ENCODE assay signal across 1 cellular context in the genomic region with DNA sequence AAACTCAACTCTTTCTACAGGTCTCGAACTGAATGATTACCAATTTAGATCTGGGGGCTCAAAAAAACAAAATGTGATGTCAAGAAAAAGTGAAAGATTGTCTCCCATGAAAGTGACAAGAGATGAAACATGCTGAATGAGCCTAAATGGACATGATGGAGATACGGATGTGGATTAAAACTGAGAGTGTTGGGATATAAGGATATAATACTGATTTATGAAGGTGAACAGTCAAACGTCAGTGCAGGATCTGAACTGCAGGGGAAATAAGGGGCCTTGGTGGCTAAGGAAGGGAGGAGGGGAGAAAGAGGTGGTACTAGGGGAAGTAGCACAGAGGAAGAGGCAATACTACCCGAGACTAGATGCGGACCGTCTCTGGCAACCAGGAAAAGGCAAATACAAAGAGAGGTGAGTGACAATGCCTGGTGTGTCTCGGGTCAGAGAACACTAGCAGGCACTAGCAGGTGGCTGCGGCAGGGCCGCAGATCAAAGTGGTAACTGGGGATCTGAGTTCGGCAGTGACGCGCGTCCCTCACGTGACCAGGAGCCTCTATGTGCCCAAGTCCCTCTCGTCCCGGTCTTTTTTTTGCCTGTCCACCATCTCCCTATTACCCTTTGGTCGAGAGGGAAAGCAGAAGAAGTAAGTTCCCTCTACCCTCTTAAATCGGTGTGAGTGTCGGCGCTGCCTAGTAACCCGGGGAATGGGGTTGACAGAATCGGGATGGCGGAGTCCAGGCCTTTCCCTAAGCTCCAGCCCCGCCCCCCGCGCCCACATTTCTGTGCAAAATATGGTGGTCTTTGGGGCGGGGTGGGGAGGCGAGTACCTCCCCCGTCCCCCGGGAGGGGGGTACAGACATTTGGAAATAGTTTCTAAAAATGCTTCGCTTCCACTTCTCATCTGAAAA.
TF ChIP-seq lines count a peak whose summit lies in the region.

A gene with protein sequence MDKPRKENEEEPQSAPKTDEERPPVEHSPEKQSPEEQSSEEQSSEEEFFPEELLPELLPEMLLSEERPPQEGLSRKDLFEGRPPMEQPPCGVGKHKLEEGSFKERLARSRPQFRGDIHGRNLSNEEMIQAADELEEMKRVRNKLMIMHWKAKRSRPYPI (plus strand): TSS at position 590 of the 905 bp plus-strand sequence. CDS start 942 bp downstream, outside the sequence.

TF ChIP-seq in GM12878, 131 proteins besides CTCF, POLR2A, EP300 and RAD21 (continued from another document):
- TF ChIP-seq, protein P1, sequence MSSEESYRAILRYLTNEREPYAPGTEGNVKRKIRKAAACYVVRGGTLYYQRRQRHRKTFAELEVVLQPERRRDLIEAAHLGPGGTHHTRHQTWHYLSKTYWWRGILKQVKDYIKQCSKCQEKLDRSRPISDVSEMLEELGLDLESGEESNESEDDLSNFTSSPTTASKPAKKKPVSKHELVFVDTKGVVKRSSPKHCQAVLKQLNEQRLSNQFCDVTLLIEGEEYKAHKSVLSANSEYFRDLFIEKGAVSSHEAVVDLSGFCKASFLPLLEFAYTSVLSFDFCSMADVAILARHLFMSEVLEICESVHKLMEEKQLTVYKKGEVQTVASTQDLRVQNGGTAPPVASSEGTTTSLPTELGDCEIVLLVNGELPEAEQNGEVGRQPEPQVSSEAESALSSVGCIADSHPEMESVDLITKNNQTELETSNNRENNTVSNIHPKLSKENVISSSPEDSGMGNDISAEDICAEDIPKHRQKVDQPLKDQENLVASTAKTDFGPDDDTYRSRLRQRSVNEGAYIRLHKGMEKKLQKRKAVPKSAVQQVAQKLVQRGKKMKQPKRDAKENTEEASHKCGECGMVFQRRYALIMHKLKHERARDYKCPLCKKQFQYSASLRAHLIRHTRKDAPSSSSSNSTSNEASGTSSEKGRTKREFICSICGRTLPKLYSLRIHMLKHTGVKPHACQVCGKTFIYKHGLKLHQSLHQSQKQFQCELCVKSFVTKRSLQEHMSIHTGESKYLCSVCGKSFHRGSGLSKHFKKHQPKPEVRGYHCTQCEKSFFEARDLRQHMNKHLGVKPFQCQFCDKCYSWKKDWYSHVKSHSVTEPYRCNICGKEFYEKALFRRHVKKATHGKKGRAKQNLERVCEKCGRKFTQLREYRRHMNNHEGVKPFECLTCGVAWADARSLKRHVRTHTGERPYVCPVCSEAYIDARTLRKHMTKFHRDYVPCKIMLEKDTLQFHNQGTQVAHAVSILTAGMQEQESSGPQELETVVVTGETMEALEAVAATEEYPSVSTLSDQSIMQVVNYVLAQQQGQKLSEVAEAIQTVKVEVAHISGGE (CRISPR knock-in tag; IDR thresholded peaks at IDR 0.05): no peak
- TF ChIP-seq, protein P2, sequence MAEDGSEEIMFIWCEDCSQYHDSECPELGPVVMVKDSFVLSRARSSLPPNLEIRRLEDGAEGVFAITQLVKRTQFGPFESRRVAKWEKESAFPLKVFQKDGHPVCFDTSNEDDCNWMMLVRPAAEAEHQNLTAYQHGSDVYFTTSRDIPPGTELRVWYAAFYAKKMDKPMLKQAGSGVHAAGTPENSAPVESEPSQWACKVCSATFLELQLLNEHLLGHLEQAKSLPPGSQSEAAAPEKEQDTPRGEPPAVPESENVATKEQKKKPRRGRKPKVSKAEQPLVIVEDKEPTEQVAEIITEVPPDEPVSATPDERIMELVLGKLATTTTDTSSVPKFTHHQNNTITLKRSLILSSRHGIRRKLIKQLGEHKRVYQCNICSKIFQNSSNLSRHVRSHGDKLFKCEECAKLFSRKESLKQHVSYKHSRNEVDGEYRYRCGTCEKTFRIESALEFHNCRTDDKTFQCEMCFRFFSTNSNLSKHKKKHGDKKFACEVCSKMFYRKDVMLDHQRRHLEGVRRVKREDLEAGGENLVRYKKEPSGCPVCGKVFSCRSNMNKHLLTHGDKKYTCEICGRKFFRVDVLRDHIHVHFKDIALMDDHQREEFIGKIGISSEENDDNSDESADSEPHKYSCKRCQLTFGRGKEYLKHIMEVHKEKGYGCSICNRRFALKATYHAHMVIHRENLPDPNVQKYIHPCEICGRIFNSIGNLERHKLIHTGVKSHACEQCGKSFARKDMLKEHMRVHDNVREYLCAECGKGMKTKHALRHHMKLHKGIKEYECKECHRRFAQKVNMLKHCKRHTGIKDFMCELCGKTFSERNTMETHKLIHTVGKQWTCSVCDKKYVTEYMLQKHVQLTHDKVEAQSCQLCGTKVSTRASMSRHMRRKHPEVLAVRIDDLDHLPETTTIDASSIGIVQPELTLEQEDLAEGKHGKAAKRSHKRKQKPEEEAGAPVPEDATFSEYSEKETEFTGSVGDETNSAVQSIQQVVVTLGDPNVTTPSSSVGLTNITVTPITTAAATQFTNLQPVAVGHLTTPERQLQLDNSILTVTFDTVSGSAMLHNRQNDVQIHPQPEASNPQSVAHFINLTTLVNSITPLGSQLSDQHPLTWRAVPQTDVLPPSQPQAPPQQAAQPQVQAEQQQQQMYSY (CRISPR knock-in tag; IDR thresholded peaks at IDR 0.05): no peak
- no peak for TF ChIP-seq CHD1 (IDR thresholded peaks at IDR 0.05; ENCODE audit: low read depth, low read length)
- no peak for TF ChIP-seq EGR1 (IDR thresholded peaks at IDR 0.05; ENCODE audit: borderline replicate concordance in 1 of 2, low read depth in 2 of 2, low read length in 2 of 2)
- 0 out of 2 replicates have a peak, but pooled peaks have one; percentile 24 for TF ChIP-seq ATF7 (IDR thresholded peaks at IDR 0.05; ENCODE audit: low read depth)
- TF ChIP-seq ASH2L (IDR thresholded peaks at IDR 0.05; ENCODE audit: borderline replicate concordance, low read depth): no peak
- TF ChIP-seq, protein P3, sequence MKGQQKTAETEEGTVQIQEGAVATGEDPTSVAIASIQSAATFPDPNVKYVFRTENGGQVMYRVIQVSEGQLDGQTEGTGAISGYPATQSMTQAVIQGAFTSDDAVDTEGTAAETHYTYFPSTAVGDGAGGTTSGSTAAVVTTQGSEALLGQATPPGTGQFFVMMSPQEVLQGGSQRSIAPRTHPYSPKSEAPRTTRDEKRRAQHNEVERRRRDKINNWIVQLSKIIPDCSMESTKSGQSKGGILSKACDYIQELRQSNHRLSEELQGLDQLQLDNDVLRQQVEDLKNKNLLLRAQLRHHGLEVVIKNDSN (IDR thresholded peaks at IDR 0.05; ENCODE audit: borderline replicate concordance, extremely low read length, insufficient read depth, low read depth, low read length): peak; percentile 92
- TF ChIP-seq HCFC1 (IDR thresholded peaks at IDR 0.05; ENCODE audit: low read length): no peak
- TF ChIP-seq RELA (IDR thresholded peaks at IDR 0.05; ENCODE audit: borderline replicate concordance, partially characterized antibody): no peak
- no peak for TF ChIP-seq TCF12 (IDR thresholded peaks at IDR 0.05; ENCODE audit: low read depth, low read length)
- peak; percentile 7 to 20; a peak in 1 of 4 replicates for TF ChIP-seq IKZF2 (IDR thresholded peaks at IDR 0.05)
- TF ChIP-seq WRNIP1 (IDR thresholded peaks at IDR 0.05; ENCODE audit: borderline replicate concordance, low read depth, low read length): no peak
- 0 out of 2 replicates have a peak, but pooled peaks have one; percentile 13 for TF ChIP-seq RUNX3 (IDR thresholded peaks at IDR 0.05; ENCODE audit: low read length)
- TF ChIP-seq, protein P4, sequence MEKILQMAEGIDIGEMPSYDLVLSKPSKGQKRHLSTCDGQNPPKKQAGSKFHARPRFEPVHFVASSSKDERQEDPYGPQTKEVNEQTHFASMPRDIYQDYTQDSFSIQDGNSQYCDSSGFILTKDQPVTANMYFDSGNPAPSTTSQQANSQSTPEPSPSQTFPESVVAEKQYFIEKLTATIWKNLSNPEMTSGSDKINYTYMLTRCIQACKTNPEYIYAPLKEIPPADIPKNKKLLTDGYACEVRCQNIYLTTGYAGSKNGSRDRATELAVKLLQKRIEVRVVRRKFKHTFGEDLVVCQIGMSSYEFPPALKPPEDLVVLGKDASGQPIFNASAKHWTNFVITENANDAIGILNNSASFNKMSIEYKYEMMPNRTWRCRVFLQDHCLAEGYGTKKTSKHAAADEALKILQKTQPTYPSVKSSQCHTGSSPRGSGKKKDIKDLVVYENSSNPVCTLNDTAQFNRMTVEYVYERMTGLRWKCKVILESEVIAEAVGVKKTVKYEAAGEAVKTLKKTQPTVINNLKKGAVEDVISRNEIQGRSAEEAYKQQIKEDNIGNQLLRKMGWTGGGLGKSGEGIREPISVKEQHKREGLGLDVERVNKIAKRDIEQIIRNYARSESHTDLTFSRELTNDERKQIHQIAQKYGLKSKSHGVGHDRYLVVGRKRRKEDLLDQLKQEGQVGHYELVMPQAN (conservative IDR thresholded peaks at IDR 0.05): no peak; the same call in 1 of the 2 replicates
- no peak for TF ChIP-seq ZBED1 (IDR thresholded peaks at IDR 0.05; ENCODE audit: borderline replicate concordance)
- no peak for TF ChIP-seq RBBP5 (conservative IDR thresholded peaks at IDR 0.05)
- TF ChIP-seq SIN3A (IDR thresholded peaks at IDR 0.05; ENCODE audit: low read depth, low read length): no peak
- no peak for TF ChIP-seq SREBF1 (IDR thresholded peaks at IDR 0.05; ENCODE audit: low read length)
- peak; percentile 25 for TF ChIP-seq IKZF1 (conservative IDR thresholded peaks at IDR 0.05)
- TF ChIP-seq HDGF (IDR thresholded peaks at IDR 0.05): 0 out of 2 replicates have a peak, but pooled peaks have one; percentile 23
- no peak for TF ChIP-seq TAF1 (IDR thresholded peaks at IDR 0.05; ENCODE audit: borderline replicate concordance, low read depth, low read length)
- TF ChIP-seq NR2C1 (IDR thresholded peaks at IDR 0.05): no peak
- TF ChIP-seq JUND (IDR thresholded peaks at IDR 0.05; ENCODE audit: low read depth, low read length): no peak
- no peak for TF ChIP-seq SMARCA5 (IDR thresholded peaks at IDR 0.05)
- TF ChIP-seq, protein P5, sequence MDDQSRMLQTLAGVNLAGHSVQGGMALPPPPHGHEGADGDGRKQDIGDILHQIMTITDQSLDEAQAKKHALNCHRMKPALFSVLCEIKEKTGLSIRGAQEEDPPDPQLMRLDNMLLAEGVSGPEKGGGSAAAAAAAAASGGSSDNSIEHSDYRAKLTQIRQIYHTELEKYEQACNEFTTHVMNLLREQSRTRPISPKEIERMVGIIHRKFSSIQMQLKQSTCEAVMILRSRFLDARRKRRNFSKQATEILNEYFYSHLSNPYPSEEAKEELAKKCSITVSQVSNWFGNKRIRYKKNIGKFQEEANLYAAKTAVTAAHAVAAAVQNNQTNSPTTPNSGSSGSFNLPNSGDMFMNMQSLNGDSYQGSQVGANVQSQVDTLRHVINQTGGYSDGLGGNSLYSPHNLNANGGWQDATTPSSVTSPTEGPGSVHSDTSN (IDR thresholded peaks at IDR 0.05; ENCODE audit: insufficient replicate concordance, low read depth, low read length): no peak
- no peak for TF ChIP-seq CHD2 (IDR thresholded peaks at IDR 0.05; ENCODE audit: borderline replicate concordance, low read depth, low read length)
- TF ChIP-seq, protein P6, sequence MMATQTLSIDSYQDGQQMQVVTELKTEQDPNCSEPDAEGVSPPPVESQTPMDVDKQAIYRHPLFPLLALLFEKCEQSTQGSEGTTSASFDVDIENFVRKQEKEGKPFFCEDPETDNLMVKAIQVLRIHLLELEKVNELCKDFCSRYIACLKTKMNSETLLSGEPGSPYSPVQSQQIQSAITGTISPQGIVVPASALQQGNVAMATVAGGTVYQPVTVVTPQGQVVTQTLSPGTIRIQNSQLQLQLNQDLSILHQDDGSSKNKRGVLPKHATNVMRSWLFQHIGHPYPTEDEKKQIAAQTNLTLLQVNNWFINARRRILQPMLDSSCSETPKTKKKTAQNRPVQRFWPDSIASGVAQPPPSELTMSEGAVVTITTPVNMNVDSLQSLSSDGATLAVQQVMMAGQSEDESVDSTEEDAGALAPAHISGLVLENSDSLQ (IDR thresholded peaks at IDR 0.05): peak; percentile 63; the same call in 1 of the 2 replicates
- no peak for TF ChIP-seq EED (IDR thresholded peaks at IDR 0.05; ENCODE audit: low read depth)
- 0 out of 2 replicates have a peak, but pooled peaks have one; percentile 35 for TF ChIP-seq YY1 (IDR thresholded peaks at IDR 0.05; ENCODE audit: low read depth, low read length)
- no peak for TF ChIP-seq PAX8 (IDR thresholded peaks at IDR 0.05)
- no peak for TF ChIP-seq MEF2B (IDR thresholded peaks at IDR 0.05; ENCODE audit: partially characterized antibody, poor library complexity, severe bottlenecking)
- TF ChIP-seq, protein P7, sequence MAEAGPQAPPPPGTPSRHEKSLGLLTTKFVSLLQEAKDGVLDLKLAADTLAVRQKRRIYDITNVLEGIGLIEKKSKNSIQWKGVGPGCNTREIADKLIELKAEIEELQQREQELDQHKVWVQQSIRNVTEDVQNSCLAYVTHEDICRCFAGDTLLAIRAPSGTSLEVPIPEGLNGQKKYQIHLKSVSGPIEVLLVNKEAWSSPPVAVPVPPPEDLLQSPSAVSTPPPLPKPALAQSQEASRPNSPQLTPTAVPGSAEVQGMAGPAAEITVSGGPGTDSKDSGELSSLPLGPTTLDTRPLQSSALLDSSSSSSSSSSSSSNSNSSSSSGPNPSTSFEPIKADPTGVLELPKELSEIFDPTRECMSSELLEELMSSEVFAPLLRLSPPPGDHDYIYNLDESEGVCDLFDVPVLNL (IDR thresholded peaks at IDR 0.05; ENCODE audit: low read depth, low read length): no peak
- TF ChIP-seq CHD4 (IDR thresholded peaks at IDR 0.05): no peak
- TF ChIP-seq TARDBP (IDR thresholded peaks at IDR 0.05; ENCODE audit: borderline replicate concordance): no peak
- TF ChIP-seq, protein P8, sequence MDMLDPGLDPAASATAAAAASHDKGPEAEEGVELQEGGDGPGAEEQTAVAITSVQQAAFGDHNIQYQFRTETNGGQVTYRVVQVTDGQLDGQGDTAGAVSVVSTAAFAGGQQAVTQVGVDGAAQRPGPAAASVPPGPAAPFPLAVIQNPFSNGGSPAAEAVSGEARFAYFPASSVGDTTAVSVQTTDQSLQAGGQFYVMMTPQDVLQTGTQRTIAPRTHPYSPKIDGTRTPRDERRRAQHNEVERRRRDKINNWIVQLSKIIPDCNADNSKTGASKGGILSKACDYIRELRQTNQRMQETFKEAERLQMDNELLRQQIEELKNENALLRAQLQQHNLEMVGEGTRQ (IDR thresholded peaks at IDR 0.05; ENCODE audit: borderline replicate concordance, low read depth, low read length): peak; percentile 83
